Comparison of ENCODE assay signal across 10 cellular contexts in genomic region chr6:93420163-93420806, GRCh38.
DNase-seq lines count a peak whose midpoint lies in the region; ATAC-seq and TF ChIP-seq lines count a peak whose summit lies in the region.
"Had no signal": no experiment of that assay in that cellular context is flagged by ENCODE, and none has a peak within 500 bp of the region (broad histone marks: within the 10 kb centered on the region; RNA-seq: fewer than 3 reads in every experiment).

No MANE protein-coding gene starts in this region.

- no peak overlapping the region for H3K9ac ChIP-seq in NT2/D1 (ENCODE audit: insufficient read length, low read depth)

- H3K4me1 ChIP-seq in NT2/D1 (ENCODE audit: insufficient read depth, insufficient read length) = no peaks in the 10 kb centered on the region

- no peaks in the 10 kb centered on the region for H3K9me3 ChIP-seq in NT2/D1 (ENCODE audit: insufficient read depth, low read length)
- H3K9me3 ChIP-seq: mucosa of descending colon had no signal

- peaks cover 42% of the 10 kb centered on the region for H3K27me3 ChIP-seq in NT2/D1 (ENCODE audit: insufficient read depth, insufficient read length)

- DNase-seq in NCI-H1105 treated with DMSO at 0.1 percent for 48 hours (lab: John Stamatoyannopoulos, UW) = peak; percentile 71
- no peak for DNase-seq in NCI-H1105 (lab: John Stamatoyannopoulos, UW)
- DNase-seq in NT2/D1 (ENCODE audit: low read depth, low spot score) = no peak
- DNase-seq in fibroblast of pulmonary artery (ENCODE audit: low read depth) = no peak
- DNase-seq in retinal pigment epithelial cell (ENCODE audit: low read depth) = no peak
- DNase-seq in GM19240 (ENCODE audit: insufficient read length, low spot score) = no peak
- no peak for DNase-seq in hypothalamus (lab: John Stamatoyannopoulos, UW)
- DNase-seq: SIG-M5 had no signal

- H3K4me3 ChIP-seq in NT2/D1 (ENCODE audit: insufficient read length, low read depth) (peak overlapping the region; percentile 47), fibroblast of pulmonary artery (replicated peaks; ENCODE audit: low read depth, low read length) (peak overlapping the region; percentile 57), retinal pigment epithelial cell (ENCODE audit: low read length) (peak overlapping the region; percentile 78)
- H3K4me3 ChIP-seq: mucosa of descending colon had no signal

- ATAC-seq in GM21786 (IDR thresholded peaks at IDR 0.05; ENCODE audit: unreplicated experiment) = no peak

- H3K36me3 ChIP-seq in NT2/D1 (ENCODE audit: insufficient read depth, insufficient read length, low read length) = no peaks in the 10 kb centered on the region

- TF ChIP-seq CTCF in fibroblast of pulmonary artery (IDR thresholded peaks at IDR 0.05; ENCODE audit: low read length, missing control alignments) = no peak
- no peak for TF ChIP-seq CTCF in retinal pigment epithelial cell (conservative IDR thresholded peaks at IDR 0.05; ENCODE audit: low read depth, low read length)
